ENCODE assay signal across 8 cellular contexts in genomic region chr19:11597202-11598102, GRCh38. TPM values are rescaled to one million over a fixed set of nuclear protein-coding genes. Genes with fewer than 3 reads are reported as not detected.
A peak's percentile ranks its signal among the peaks of the same experiment; 100 is the strongest.
DNase-seq lines count a peak whose midpoint lies in the region; ATAC-seq and TF ChIP-seq lines count a peak whose summit lies in the region.

ZNF627 (plus strand) TSS chr19:11597483; CDS start chr19:11597628, 145 bp downstream.

- H3K4me3 Mint-ChIP-seq in chondrocyte (ENCODE audit: unreplicated experiment), result peak within 1 kb of the TSS; percentile 97

- H3K27ac Mint-ChIP-seq in chondrocyte (ENCODE audit: unreplicated experiment), result peak within 1 kb of the TSS; percentile 98

- no peaks in the 10 kb centered on the region for H3K36me3 ChIP-seq in kidney epithelial cell (ENCODE audit: control insufficient read depth, insufficient read depth, low read length)

- no peaks in the 10 kb centered on the region for H3K9me3 Mint-ChIP-seq in chondrocyte (ENCODE audit: low read depth)

- H3K4me3 ChIP-seq in kidney epithelial cell (ENCODE audit: low read depth, low read length), result peak within 1 kb of the TSS; percentile 92

- peaks cover 1% of the 10 kb centered on the region for H3K36me3 Mint-ChIP-seq in chondrocyte (ENCODE audit: low read depth)

- DNase-seq in AML-193 (lab: John Stamatoyannopoulos, UW) (peak; percentile 96 to 99), NCI-H446 treated with DMSO at 0.1 percent for 48 hours (lab: John Stamatoyannopoulos, UW) (peak; percentile 95), chondrocyte (ENCODE audit: low spot score) (peak; percentile 99), kidney epithelial cell (ENCODE audit: low read depth) (peak; percentile 86)
- DNase-seq in activated CD4-positive, alpha-beta T cell treated with anti-CD3 and anti-CD28 coated beads for 1 hour, result peak; percentile 94
- DNase-seq in stimulated activated CD4-positive, alpha-beta T cell treated with anti-CD3 and anti-CD28 coated beads, Interleukin-15, amount 100 ng/mL, for 48 hours (ENCODE audit: low read depth in 2 of 2), result peak; percentile 97 to 99

- ATAC-seq in GM19035 (IDR thresholded peaks at IDR 0.05; ENCODE audit: unreplicated experiment) (peak; percentile 98), HG03354 (IDR thresholded peaks at IDR 0.05; ENCODE audit: poor library complexity, severe bottlenecking, unreplicated experiment) (peak; percentile 98)

- H3K4me1 Mint-ChIP-seq in chondrocyte (ENCODE audit: low read depth), result peaks cover 38% of the 10 kb centered on the region

- no peaks in the 10 kb centered on the region for H3K27me3 Mint-ChIP-seq in chondrocyte (ENCODE audit: low read depth)

- no peak for TF ChIP-seq CTCF in chondrocyte (IDR thresholded peaks at IDR 0.05)
- peak; percentile 12 for TF ChIP-seq CTCF in kidney epithelial cell (IDR thresholded peaks at IDR 0.05; ENCODE audit: insufficient read depth, low read length, poor library complexity, severe bottlenecking)

- no peaks in the 10 kb centered on the region for H3K27me3 ChIP-seq in kidney epithelial cell (ENCODE audit: control insufficient read depth, insufficient read depth, low read length)

RNA-seq across cellular contexts. Expression of gene ZNF627, which starts in this region (rescaled TPM):
- total RNA-seq in chondrocyte (13.0 to 14.2 TPM (median 13.6 TPM) in 3 replicates), kidney epithelial cell (19.6 and 23.1 TPM in 2 replicates)

Comparison
In these comparisons a context has a peak if more than half of its experiments do, and no peak if none do; other contexts are left out.
1. Peak in every context shown above with its lines: DNase-seq, ATAC-seq and H3K4me3 ChIP-seq.